In genomic region chr5:104241051-104241450, GRCh38 we compare ENCODE assay signal across 22 cellular contexts.
DNase-seq lines count a peak whose midpoint lies in the region; ATAC-seq and TF ChIP-seq lines count a peak whose summit lies in the region.
"Had no signal": no experiment of that assay in that cellular context is flagged by ENCODE, and none has a peak within 500 bp of the region (broad histone marks: within the 10 kb centered on the region; RNA-seq: fewer than 3 reads in every experiment).

No MANE protein-coding gene starts in this region.

- H3K27ac ChIP-seq in hepatocyte (no peak overlapping the region), uterus (no peak overlapping the region)
- H3K27ac ChIP-seq: adrenal gland, Peyer's patch, VCaP had no signal

- peak overlapping the region; percentile 75 for H3K27ac Mint-ChIP-seq in chondrocyte (ENCODE audit: unreplicated experiment)
- H3K27ac Mint-ChIP-seq: activated CD4-positive, alpha-beta memory T cell treated with anti-CD3 and anti-CD28 coated beads, Interleukin-2, amount 10 ng/mL, durations not matched to agents 7 days and 5 days; B cell; natural killer cell had no signal

- H3K4me3 ChIP-seq in MG63 (no peak overlapping the region), hepatocyte (no peak overlapping the region), uterus (no peak overlapping the region)
- H3K4me3 ChIP-seq: adrenal gland, HAP-1, lung, Peyer's patch had no signal

- intact Hi-C loops in uterus (cut with DNase I; ENCODE audit: low total_unique reads), result no loop called here

- H3K4me2 ChIP-seq in hepatocyte, result no peak overlapping the region

- H3K4me1 Mint-ChIP-seq in chondrocyte (ENCODE audit: low read depth), result peaks cover 8% of the 10 kb centered on the region
- H3K4me1 Mint-ChIP-seq: activated CD4-positive, alpha-beta memory T cell treated with anti-CD3 and anti-CD28 coated beads, Interleukin-2, amount 10 ng/mL, durations not matched to agents 7 days and 5 days; B cell; natural killer cell had no signal

- no peak overlapping the region for H3K4me3 Mint-ChIP-seq in chondrocyte (ENCODE audit: unreplicated experiment)
- H3K4me3 Mint-ChIP-seq: activated CD4-positive, alpha-beta memory T cell treated with anti-CD3 and anti-CD28 coated beads, Interleukin-2, amount 10 ng/mL, durations not matched to agents 7 days and 5 days; B cell; natural killer cell had no signal

- no peak for ATAC-seq in GM21786 (IDR thresholded peaks at IDR 0.05; ENCODE audit: unreplicated experiment)
- ATAC-seq: natural killer cell had no signal

- H3K4me1 ChIP-seq in hepatocyte (ENCODE audit: insufficient read depth), result no peaks in the 10 kb centered on the region
- H3K4me1 ChIP-seq in uterus, result no peaks in the 10 kb centered on the region
- H3K4me1 ChIP-seq: adrenal gland, HAP-1, Peyer's patch had no signal

- H3K36me3 ChIP-seq in MG63, result no peaks in the 10 kb centered on the region
- no peaks in the 10 kb centered on the region for H3K36me3 ChIP-seq in hepatocyte (replicated peaks; ENCODE audit: insufficient read depth, low read depth)
- no peaks in the 10 kb centered on the region for H3K36me3 ChIP-seq in uterus
- H3K36me3 ChIP-seq: adrenal gland, HAP-1, Peyer's patch had no signal

- no peaks in the 10 kb centered on the region for H4K20me1 ChIP-seq in hepatocyte (ENCODE audit: insufficient read depth, poor library complexity, severe bottlenecking)

- TF ChIP-seq CTCF in chondrocyte (IDR thresholded peaks at IDR 0.05), result no peak
- no peak for TF ChIP-seq CTCF in hepatocyte (IDR thresholded peaks at IDR 0.05; ENCODE audit: poor library complexity)
- no peak for TF ChIP-seq CTCF in uterus (IDR thresholded peaks at IDR 0.05)

- H2AFZ ChIP-seq in hepatocyte, result no peak overlapping the region

- H3K9me3 ChIP-seq in MG63 (no peaks in the 10 kb centered on the region), hepatocyte (ENCODE audit: low read depth) (no peaks in the 10 kb centered on the region), uterus (no peaks in the 10 kb centered on the region)
- H3K9me3 ChIP-seq: adrenal gland, HAP-1, Peyer's patch had no signal

- H3K36me3 Mint-ChIP-seq in chondrocyte (ENCODE audit: low read depth), result no peaks in the 10 kb centered on the region
- H3K36me3 Mint-ChIP-seq: natural killer cell had no signal

- TF ChIP-seq POLR2A in uterus (IDR thresholded peaks at IDR 0.05), result no peak

- H3K79me2 ChIP-seq in hepatocyte, result no peaks in the 10 kb centered on the region

- no peaks in the 10 kb centered on the region for H3K9me2 ChIP-seq in hepatocyte (replicated peaks; ENCODE audit: insufficient read depth)

- H3K27me3 ChIP-seq in MG63 (no peaks in the 10 kb centered on the region), hepatocyte (no peaks in the 10 kb centered on the region), uterus (no peaks in the 10 kb centered on the region)
- H3K27me3 ChIP-seq: adrenal gland, Peyer's patch had no signal

- 86% methylated on average over 4 of the region's 4 CpGs for WGBS in hepatocyte (ENCODE audit: low lambda C conversion rate, missing lambda C conversion rate)

- H3K9me3 Mint-ChIP-seq in chondrocyte (ENCODE audit: low read depth), result no peaks in the 10 kb centered on the region
- H3K9me3 Mint-ChIP-seq: activated CD4-positive, alpha-beta memory T cell treated with anti-CD3 and anti-CD28 coated beads, Interleukin-2, amount 10 ng/mL, durations not matched to agents 7 days and 5 days had no signal

- peak; percentile 44 for DNase-seq in Ammon's horn (ENCODE audit: low spot score)
- DNase-seq in MG63, result peak; percentile 35
- DNase-seq in chondrocyte (ENCODE audit: low spot score), result no peak
- DNase-seq in occipital lobe (lab: John Stamatoyannopoulos, UW), result peak; percentile 9
- no peak for DNase-seq in SK-N-DZ (ENCODE audit: low spot score)
- no peak for DNase-seq in hepatocyte (ENCODE audit: low spot score)
- no peak for DNase-seq in uterus
- DNase-seq: activated CD4-positive, alpha-beta memory T cell treated with anti-CD3 and anti-CD28 coated beads, Interleukin-2, amount 10 ng/mL, durations not matched to agents 7 days and 5 days; adrenal gland; cerebellar nuclear complex; DMS153; Kasumi-1; natural killer cell; NCI-H187; NCI-H526 treated with DMSO at 0.1 percent for 48 hours; Peyer's patch; stimulated activated CD4-positive, alpha-beta T cell treated with anti-CD3 and anti-CD28 coated beads, Interleukin-1b, Interleukin-23, amount 100 ng/mL, for 48 hours had no signal

- H3K27me3 Mint-ChIP-seq in chondrocyte (ENCODE audit: low read depth), result no peaks in the 10 kb centered on the region
- H3K27me3 Mint-ChIP-seq: activated CD4-positive, alpha-beta memory T cell treated with anti-CD3 and anti-CD28 coated beads, Interleukin-2, amount 10 ng/mL, durations not matched to agents 7 days and 5 days; B cell had no signal

Comparison
In these comparisons a context has a peak if more than half of its experiments do, and no peak if none do; other contexts are left out.
1. DNase-seq: peak in Ammon's horn (single experiment), MG63 (single experiment) and occipital lobe (single experiment); none in chondrocyte (single experiment), SK-N-DZ (single experiment), hepatocyte (single experiment) and uterus (0 of 2).